ENCODE assay signal across 21 cellular contexts in the genomic region with DNA sequence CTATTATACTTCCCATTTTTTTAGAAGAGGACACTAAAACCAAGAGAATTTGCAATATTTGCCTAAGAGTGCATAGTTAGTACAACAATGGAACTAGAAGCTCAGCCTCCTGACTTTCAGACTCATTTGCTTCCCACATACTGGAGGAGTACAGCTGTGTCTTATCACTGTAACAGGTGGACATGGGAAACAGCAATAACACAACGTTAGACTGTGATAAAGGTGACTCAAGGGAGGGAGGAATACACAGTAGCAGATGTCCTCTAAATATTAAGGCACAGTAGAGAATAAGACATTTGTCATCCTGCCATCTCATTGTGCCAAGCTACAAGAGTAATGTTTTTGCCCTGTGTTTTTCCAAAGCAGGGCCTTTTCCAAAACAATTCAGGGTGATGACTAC. TPM values are rescaled to one million over a fixed set of nuclear protein-coding genes. Genes with fewer than 3 reads are reported as not detected.
A peak's percentile ranks its signal among the peaks of the same experiment; 100 is the strongest.
DNase-seq lines count a peak whose midpoint lies in the region; ATAC-seq, FAIRE-seq and TF ChIP-seq lines count a peak whose summit lies in the region.
"Had no signal": no experiment of that assay in that cellular context is flagged by ENCODE, and none has a peak within 500 bp of the region (broad histone marks: within the 10 kb centered on the region; RNA-seq: fewer than 3 reads in every experiment).

No MANE protein-coding gene starts in this region.

- no peak for TF ChIP-seq EP300 in H1 (IDR thresholded peaks at IDR 0.05; ENCODE audit: borderline replicate concordance in 1 of 2, low read depth in 2 of 2, low read length in 2 of 2)

- no peak for TF ChIP-seq CTCF in H1 (IDR thresholded peaks at IDR 0.05; ENCODE audit: control extremely low read depth in 1 of 3, insufficient read depth in 1 of 3, low read depth in 1 of 3, low read length in 3 of 3)
- TF ChIP-seq CTCF in smooth muscle cell (IDR thresholded peaks at IDR 0.05; ENCODE audit: borderline replicate concordance, insufficient read depth, poor library complexity, severe bottlenecking): no peak
- TF ChIP-seq CTCF in lower lobe of right lung (IDR thresholded peaks at IDR 0.05): no peak

- no peak for TF ChIP-seq POLR2A in H1 (IDR thresholded peaks at IDR 0.05; ENCODE audit: control extremely low read depth in 1 of 2, low read depth in 2 of 2, low read length in 2 of 2)
- TF ChIP-seq POLR2A in GM12891 (IDR thresholded peaks at IDR 0.05; ENCODE audit: low read depth, low read length): no peak

- no peak for TF ChIP-seq RAD21 in H1 (IDR thresholded peaks at IDR 0.05 in 1 of 2, conservative IDR thresholded peaks at IDR 0.05 in 1 of 2; ENCODE audit: low read depth in 2 of 2, low read length in 2 of 2)

- no peaks in the 10 kb centered on the region for H3K79me1 ChIP-seq in H1 (ENCODE audit: low read depth, low read length)

- intact Hi-C loops in lower lobe of right lung (cut with DNase I): no loop called here

- H3K14ac ChIP-seq in H1 (ENCODE audit: insufficient read length): no peak overlapping the region

- H3K23ac ChIP-seq in H1 (ENCODE audit: insufficient read length): no peak overlapping the region

- POLR2A ChIA-PET in H1 (lab: Charles Lee; ENCODE audit: partially characterized antibody): interaction anchor here (1.5 kb wide), 1 partner anchor 10 kb away, joined by 3 read pairs; no protein-coding TSS in a partner anchor

- H3K4me3 ChIP-seq in H1 (ENCODE audit: extremely low read depth in 1 of 4, insufficient read depth in 2 of 4, low read depth in 3 of 4, low read length in 4 of 4) (no peak overlapping the region), smooth muscle cell (no peak overlapping the region), lower lobe of right lung (no peak overlapping the region)

- H3K79me2 ChIP-seq in H1 (ENCODE audit: control insufficient read depth in 1 of 2, insufficient read depth in 2 of 2, low read length in 2 of 2): no peaks in the 10 kb centered on the region
- H3K79me2 ChIP-seq in smooth muscle cell (ENCODE audit: low read depth): no peaks in the 10 kb centered on the region

- no peaks in the 10 kb centered on the region for H3K4me1 ChIP-seq in H1 (replicated peaks in 1 of 4; ENCODE audit: control insufficient read depth in 3 of 4, insufficient read depth in 4 of 4, low read length in 3 of 4)
- no peaks in the 10 kb centered on the region for H3K4me1 ChIP-seq in smooth muscle cell (ENCODE audit: low read depth)
- H3K4me1 ChIP-seq in lower lobe of right lung: peaks cover 9% of the 10 kb centered on the region
- H3K4me1 ChIP-seq: BE2C had no signal

- DNase-seq in Ammon's horn (ENCODE audit: low spot score): peak; percentile 24
- DNase-seq in NCI-H2171 (lab: John Stamatoyannopoulos, UW): peak; percentile 47
- DNase-seq in H1 (ENCODE audit: low read depth in 1 of 2, low spot score in 2 of 2): no peak
- peak; percentile 17 for DNase-seq in myocyte (ENCODE audit: low read depth)
- DNase-seq in GM12891 (ENCODE audit: insufficient read length, low spot score): no peak
- no peak for DNase-seq in smooth muscle cell (lab: John Stamatoyannopoulos, UW; ENCODE audit: unreplicated experiment)
- DNase-seq in lower lobe of right lung: no peak
- DNase-seq: BE2C; CD8-positive, alpha-beta memory T cell; DMS153; KBM-7; NCI-H1436 treated with DMSO at 0.1 percent for 48 hours; NCI-H2081; NCI-H226; NCI-H526 treated with DMSO at 0.1 percent for 48 hours; SHP77 had no signal

- H3K9me3 ChIP-seq in H1 (ENCODE audit: insufficient read depth in 2 of 2, low read depth in 1 of 2, low read length in 1 of 2) (no peaks in the 10 kb centered on the region; a peak in 1 of 4 replicates), smooth muscle cell (replicated peaks; ENCODE audit: low read depth) (no peaks in the 10 kb centered on the region), lower lobe of right lung (no peaks in the 10 kb centered on the region)
- H3K9me3 ChIP-seq: BE2C had no signal

- H2AFZ ChIP-seq in H1 (ENCODE audit: low read length): no peak overlapping the region
- H2AFZ ChIP-seq in smooth muscle cell (ENCODE audit: low read depth): no peak overlapping the region

- no peaks in the 10 kb centered on the region for H4K20me1 ChIP-seq in H1 (replicated peaks in 1 of 2; ENCODE audit: control insufficient read depth in 1 of 2, insufficient read depth in 2 of 2, low read length in 2 of 2)
- H4K20me1 ChIP-seq in smooth muscle cell (ENCODE audit: low read depth): no peaks in the 10 kb centered on the region

- no peak for ATAC-seq in GM19324 (IDR thresholded peaks at IDR 0.05; ENCODE audit: low FRiP score, unreplicated experiment)
- ATAC-seq in lower lobe of right lung: no peak
- ATAC-seq: Panc1, SK-N-SH treated with all-trans-retinoic acid at 6 μM for 48 hours had no signal

- H3K18ac ChIP-seq in H1 (ENCODE audit: extremely low read depth, low read length): no peak overlapping the region

- 0 out of 2 replicates have a peak overlapping the region, but pooled peaks have one; percentile 10 for H2BK15ac ChIP-seq in H1 (ENCODE audit: low read length)

- no peaks in the 10 kb centered on the region for H3F3A ChIP-seq in smooth muscle cell (ENCODE audit: low read depth)

- no peak overlapping the region for H4K91ac ChIP-seq in H1 (replicated peaks; ENCODE audit: insufficient read length, low read length)

- H3K4me2 ChIP-seq in H1 (ENCODE audit: insufficient read depth in 1 of 2, low read depth in 2 of 2, low read length in 2 of 2) (no peak overlapping the region), smooth muscle cell (no peak overlapping the region)

- H3K9ac ChIP-seq in H1 (replicated peaks in 1 of 4; ENCODE audit: extremely low read depth in 1 of 4, low read depth in 3 of 4, low read length in 3 of 4) (no peak overlapping the region), smooth muscle cell (ENCODE audit: low read depth) (no peak overlapping the region)

- CTCF ChIA-PET in H1 (lab: Charles Lee; ENCODE audit: partially characterized antibody): interaction anchor here (0.7 to 2.6 kb wide), 18 partner anchors 11 to 164 kb away, joined by 3 to 26 read pairs (median 4); no protein-coding TSS in a partner anchor

- H2BK12ac ChIP-seq in H1 (ENCODE audit: low read depth, low read length): no peak overlapping the region

- no peak overlapping the region for H2BK120ac ChIP-seq in H1 (replicated peaks; ENCODE audit: low read depth, low read length)

- no peak overlapping the region for H2BK20ac ChIP-seq in H1 (ENCODE audit: low read length)

- FAIRE-seq in H1 (lab: Jason Lieb, UNC) (no peak), GM12891 (lab: Jason Lieb, UNC) (no peak)
- FAIRE-seq: GM18507 had no signal

- peaks cover 1% of the 10 kb centered on the region; the same call in 1 of the 2 replicates for H3K23me2 ChIP-seq in H1 (ENCODE audit: low read depth, low read length)

- no peak overlapping the region for H2AK5ac ChIP-seq in H1 (ENCODE audit: low read depth, low read length)

- H3K36me3 ChIP-seq in H1 (ENCODE audit: control insufficient read depth in 2 of 4, insufficient read depth in 4 of 4, low read length in 3 of 4): no peaks in the 10 kb centered on the region
- no peaks in the 10 kb centered on the region for H3K36me3 ChIP-seq in smooth muscle cell (ENCODE audit: low read depth)
- H3K36me3 ChIP-seq in lower lobe of right lung: no peaks in the 10 kb centered on the region
- H3K36me3 ChIP-seq: BE2C had no signal

- no peak overlapping the region for H4K8ac ChIP-seq in H1 (ENCODE audit: extremely low read depth, insufficient read depth, low read length)

- no peak overlapping the region for H3K56ac ChIP-seq in H1 (replicated peaks; ENCODE audit: insufficient read length, low read depth, low read length)

- H3K4ac ChIP-seq in H1 (replicated peaks; ENCODE audit: insufficient read length, low read depth, low read length): no peak overlapping the region

- no peak overlapping the region for H4K5ac ChIP-seq in H1 (ENCODE audit: insufficient read length, low read depth, low read length)

- H3K27me3 ChIP-seq in H1 (replicated peaks in 1 of 4; ENCODE audit: control insufficient read depth in 3 of 4, extremely low read depth in 1 of 4, insufficient read depth in 3 of 4, low read length in 3 of 4) (no peaks in the 10 kb centered on the region), smooth muscle cell (ENCODE audit: low read depth) (no peaks in the 10 kb centered on the region), lower lobe of right lung (ENCODE audit: low read depth) (no peaks in the 10 kb centered on the region)
- H3K27me3 ChIP-seq: BE2C had no signal

- H3K27ac ChIP-seq in H1 (ENCODE audit: low read depth, low read length): no peak overlapping the region
- H3K27ac ChIP-seq in smooth muscle cell (ENCODE audit: low read depth): no peak overlapping the region
- H3K27ac ChIP-seq in lower lobe of right lung: no peak overlapping the region
- H3K27ac ChIP-seq: HL-60 had no signal

- WGBS in H1 (ENCODE audit: extremely low coverage in 1 of 2, insufficient coverage in 1 of 2, insufficient read length in 1 of 2, insufficient replicate concordance in 2 of 2, low coverage in 1 of 2, low lambda C conversion rate in 2 of 2, missing lambda C conversion rate in 1 of 2), 2 experiments: 77% methylated on average over 1 of the region's 1 CpG; no CpG with 5 or more reads in 1 of the 2 experiments
- 76% methylated on average over 1 of the region's 1 CpG for WGBS in smooth muscle cell (ENCODE audit: low lambda C conversion rate)

- H2BK5ac ChIP-seq in H1 (ENCODE audit: low read depth, low read length): no peak overlapping the region

TF ChIP-seq in H1, 55 proteins besides CTCF, POLR2A, EP300 and RAD21 (continues in another document):
- no peak for TF ChIP-seq NRF1 (IDR thresholded peaks at IDR 0.05; ENCODE audit: low read depth, low read length)
- TF ChIP-seq YY1 (IDR thresholded peaks at IDR 0.05; ENCODE audit: low read depth, low read length): no peak

TF ChIP-seq in GM12891, 5 proteins besides CTCF, POLR2A, EP300 and RAD21 (continues in another document):
- TF ChIP-seq PAX5 (IDR thresholded peaks at IDR 0.05; ENCODE audit: insufficient read depth, low read length, severe bottlenecking): no peak
- TF ChIP-seq TAF1 (IDR thresholded peaks at IDR 0.05; ENCODE audit: low read depth, low read length): no peak
- no peak for TF ChIP-seq POLR2AphosphoS5 (IDR thresholded peaks at IDR 0.05; ENCODE audit: low read depth, low read length)
- no peak for TF ChIP-seq POU2F2 (IDR thresholded peaks at IDR 0.05; ENCODE audit: low read depth, low read length)

RNA-seq across cellular contexts. Expression of gene JAK1, which starts 55.4 kb away (rescaled TPM):
- 22.5 and 24.5 TPM in 2 replicates for total RNA-seq in H1 (2021; fragmentation: NEBNext Ultra II Directional; extraction: Animal tissue kit (Norgen Biotek cat#: 25700))
- polyA plus RNA-seq in H1 (2011; rRNA removed): 7.3 and 7.8 TPM in 2 replicates
- 8.5 TPM for polyA plus RNA-seq in H1 (2011; cell fraction: cytosol; rRNA removed)
- polyA plus RNA-seq in H1 (2011; cell fraction: nucleus; rRNA removed): 11.7 TPM
- polyA plus RNA-seq in H1 (2012, experiment 1 of 2): 10.6 to 13.5 TPM (median 12.2 TPM) in 4 replicates
- polyA plus RNA-seq in H1 (2012, experiment 2 of 2): 1.0 TPM
- polyA plus RNA-seq in H1 (2013, experiment 1 of 2): 10.1 TPM
- polyA plus RNA-seq in H1 (2013, experiment 2 of 2): 10.1 TPM
- polyA minus RNA-seq in H1 (2011; rRNA and poly(A)+ RNA removed): 16.5 and 28.6 TPM in 2 replicates
- polyA minus RNA-seq in H1 (2011; cell fraction: cytosol; rRNA and poly(A)+ RNA removed): 15.0 TPM
- polyA minus RNA-seq in H1 (2011; cell fraction: nucleus; rRNA and poly(A)+ RNA removed): 33.7 TPM
- total RNA-seq in myocyte: 62.1 and 75.1 TPM in 2 replicates
- 40.2 TPM for polyA plus RNA-seq in myocyte (2012)
- polyA plus RNA-seq in GM12891 (2012; ENCODE audit: low read depth, missing spikeins): 43.3 TPM
- total RNA-seq in smooth muscle cell: 101 and 110 TPM in 2 replicates
- 44.9 and 52.4 TPM in 2 replicates for polyA plus RNA-seq in smooth muscle cell
- total RNA-seq in lower lobe of right lung: 156 TPM

Comparison
In these comparisons a context has a peak if more than half of its experiments do, and no peak if none do; other contexts are left out.
1. DNase-seq: peak in Ammon's horn (single experiment), NCI-H2171 (single experiment) and myocyte (single experiment); none in H1 (0 of 2), GM12891 (single experiment), smooth muscle cell (single experiment) and lower lobe of right lung (single experiment).